Comparison of ENCODE assay signal across 9 cellular contexts in the genomic region with DNA sequence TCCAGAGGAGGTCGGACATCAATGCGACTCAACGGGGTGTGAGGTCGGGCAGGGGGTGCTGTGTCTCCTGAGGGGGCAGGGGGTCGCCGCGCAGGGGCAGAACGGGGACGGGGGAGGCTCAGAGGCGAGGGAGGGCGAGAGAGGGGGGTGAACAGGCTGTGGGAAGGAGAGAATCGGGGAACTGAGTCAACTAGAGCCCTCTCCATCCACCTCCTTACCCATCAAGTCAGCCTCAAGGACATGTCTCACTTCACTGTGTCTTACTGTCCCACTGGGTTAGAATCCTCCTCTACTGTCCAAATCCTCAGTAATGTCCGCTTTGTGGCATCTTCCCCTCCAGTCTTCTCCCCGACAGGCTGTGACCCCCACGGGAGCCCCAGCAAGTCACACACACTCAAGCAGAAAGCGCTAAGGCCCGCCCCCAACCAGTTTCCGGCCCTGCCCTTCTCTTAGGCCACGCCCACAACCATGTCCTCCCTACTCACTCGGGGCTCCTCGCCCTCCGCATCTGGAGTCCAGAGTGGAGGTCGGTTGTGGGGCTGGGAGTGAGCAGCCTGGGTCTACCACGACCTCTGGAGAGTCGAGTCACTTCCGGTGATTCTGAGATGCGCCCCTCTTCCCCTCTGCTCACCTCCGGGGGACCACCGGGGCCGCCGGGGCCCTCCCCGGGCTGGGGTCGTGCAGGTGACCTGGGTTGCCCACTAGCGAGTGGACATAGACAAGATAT. TPM values are rescaled to one million over a fixed set of nuclear protein-coding genes. Genes with fewer than 3 reads are reported as not detected.
DNase-seq lines count a peak whose midpoint lies in the region; ATAC-seq and TF ChIP-seq lines count a peak whose summit lies in the region.
"Had no signal": no experiment of that assay in that cellular context is flagged by ENCODE, and none has a peak within 500 bp of the region (broad histone marks: within the 10 kb centered on the region; RNA-seq: fewer than 3 reads in every experiment).

No MANE protein-coding gene starts in this region.

- H3K4me1 ChIP-seq in spleen (peaks cover 0 to 10% (median 5%) of the 10 kb centered on the region in 6 donors), mesendoderm (ENCODE audit: control insufficient read depth, low read depth, low read length) (no peaks in the 10 kb centered on the region)

- H3K27ac ChIP-seq in spleen (peak overlapping the region in 5 of 8 donors; percentile 27 to 47 (median 46)), mesendoderm (ENCODE audit: low read depth, low read length) (no peak overlapping the region)

- no peaks in the 10 kb centered on the region for H3K27me3 ChIP-seq in spleen (replicated peaks in 1 of 7)
- H3K27me3 ChIP-seq in mesendoderm (ENCODE audit: insufficient read depth, low read length, poor library complexity), result no peaks in the 10 kb centered on the region

- no peak overlapping the region for H3K9ac ChIP-seq in mesendoderm (ENCODE audit: low read length)

- no peak overlapping the region for H2BK5ac ChIP-seq in mesendoderm (ENCODE audit: low read length)

- ATAC-seq in GM19324 (IDR thresholded peaks at IDR 0.05; ENCODE audit: low FRiP score, unreplicated experiment), result no peak

- intact Hi-C loops in spleen (cut with DNase I; ENCODE audit: low total_unique reads), result no loop called here

- no peak overlapping the region for H3K4me2 ChIP-seq in mesendoderm (ENCODE audit: low read length)

- H2AK5ac ChIP-seq in mesendoderm (ENCODE audit: low read length), result no peak overlapping the region

- no peak overlapping the region for H2BK15ac ChIP-seq in mesendoderm (replicated peaks; ENCODE audit: low read depth)

- WGBS in spleen, 5 donors, result 32 to 51% (median 34%) methylated on average over 29 to 34 of the region's 34 CpGs
- WGBS in mesendoderm (ENCODE audit: extremely low coverage, insufficient coverage, low lambda C conversion rate), result no CpG with 5 or more reads among the region's 34 CpGs

- peaks cover 7% of the 10 kb centered on the region for H3K4me1 Mint-ChIP-seq in activated naive CD8-positive, alpha-beta T cell (ENCODE audit: low read depth)

- H3K18ac ChIP-seq in mesendoderm (ENCODE audit: low read length), result no peak overlapping the region

- H3K9me3 Mint-ChIP-seq in activated naive CD8-positive, alpha-beta T cell (ENCODE audit: low read depth), result no peaks in the 10 kb centered on the region

- no peaks in the 10 kb centered on the region for H3K79me1 ChIP-seq in mesendoderm (ENCODE audit: low read length)

- H3K56ac ChIP-seq in mesendoderm (ENCODE audit: low read length), result no peak overlapping the region

- TF ChIP-seq CTCF in spleen (IDR thresholded peaks at IDR 0.05 in 8 of 11, conservative IDR thresholded peaks at IDR 0.05 in 3 of 11), result no peak

- no peak overlapping the region for H3K23ac ChIP-seq in mesendoderm (ENCODE audit: low read length)

- H3K27ac Mint-ChIP-seq in activated naive CD8-positive, alpha-beta T cell, result peak overlapping the region; percentile 87

- H3K36me3 Mint-ChIP-seq in activated naive CD8-positive, alpha-beta T cell, result no peaks in the 10 kb centered on the region

- peak; percentile 43 for TF ChIP-seq POLR2A in GM18526 (IDR thresholded peaks at IDR 0.05; ENCODE audit: extremely low read depth, insufficient read length)
- no peak for TF ChIP-seq POLR2A in spleen (IDR thresholded peaks at IDR 0.05)

- no peak overlapping the region for H2BK120ac ChIP-seq in mesendoderm (ENCODE audit: low read depth, low read length)

- no peak overlapping the region for H3K4ac ChIP-seq in mesendoderm (ENCODE audit: low read depth, low read length)

- H3K36me3 ChIP-seq in spleen (no peaks in the 10 kb centered on the region), mesendoderm (ENCODE audit: control insufficient read depth, insufficient read depth, low read length) (no peaks in the 10 kb centered on the region)

- peak overlapping the region; percentile 97 for H3K4me3 Mint-ChIP-seq in activated naive CD8-positive, alpha-beta T cell

- no peak overlapping the region for H4K8ac ChIP-seq in mesendoderm (ENCODE audit: low read depth, low read length)

- peak overlapping the region in 7 of 8 donors; percentile 3 to 61 (median 28) for H3K4me3 ChIP-seq in spleen
- no peak overlapping the region for H3K4me3 ChIP-seq in mesendoderm (ENCODE audit: low read length)

- no peak overlapping the region for H4K5ac ChIP-seq in mesendoderm (ENCODE audit: low read length)

- no peaks in the 10 kb centered on the region for H3K9me3 ChIP-seq in spleen

- no peaks in the 10 kb centered on the region for H3K27me3 Mint-ChIP-seq in activated naive CD8-positive, alpha-beta T cell

- H3K79me2 ChIP-seq in mesendoderm (ENCODE audit: control insufficient read depth, insufficient read depth, low read length), result no peaks in the 10 kb centered on the region

- DNase-seq in T follicular helper cell (ENCODE audit: low read depth) (peak; percentile 73), spleen (peak; percentile 93), HK-2 (ENCODE audit: unreplicated experiment) (no peak), NCI-H1105 (lab: John Stamatoyannopoulos, UW) (no peak), mesendoderm (no peak)

RNA-seq across cellular contexts. Expression of a gene that starts 9.3 kb away (rescaled TPM):
- 10 to 100 TPM in 6 of 7 donors, 1 to 10 TPM in 1; 8.6 to 24.2 (median 16.0) TPM for total RNA-seq in spleen
- polyA plus RNA-seq in spleen, result 10 to 100 TPM; 12.2 to 20.6 (median 13.8) TPM
- 4.9 TPM for polyA plus RNA-seq in mesendoderm (2013, experiment 1 of 2)
- 4.6 TPM for polyA plus RNA-seq in mesendoderm (2013, experiment 2 of 2)

RNA-seq across cellular contexts. Expression of a gene that starts 13.1 kb away (rescaled TPM):
- 10 to 100 TPM; 30.2 to 74.2 (median 47.6) TPM for total RNA-seq in spleen
- 10 to 100 TPM; 18.5 to 54.5 (median 21.5) TPM for polyA plus RNA-seq in spleen
- 32.5 TPM for polyA plus RNA-seq in mesendoderm (2013, experiment 1 of 2)
- 33.4 TPM for polyA plus RNA-seq in mesendoderm (2013, experiment 2 of 2)

RNA-seq across cellular contexts. Expression of a gene that starts 22.9 kb away (rescaled TPM):
- 10 to 100 TPM in 3 of 7 donors, 1 to 10 TPM in 4; 2.4 to 14.7 (median 8.1) TPM for total RNA-seq in spleen
- polyA plus RNA-seq in spleen, result 10 to 100 TPM; 10.1 to 16.5 (median 11.2) TPM
- 1.5 TPM for polyA plus RNA-seq in mesendoderm (2013, experiment 1 of 2)
- 1.2 TPM for polyA plus RNA-seq in mesendoderm (2013, experiment 2 of 2)
- total RNA-seq: HT1080 had no signal

RNA-seq across cellular contexts. Expression of a gene that starts 39.4 kb away (rescaled TPM):
- total RNA-seq in spleen, result 1 to 10 TPM in 3 of 7 donors, under 1 TPM in 3, not detected in 1; 0.34 to 5.0 (median 1.3) TPM
- polyA plus RNA-seq in spleen, result under 1 TPM in 2 of 3 donors, not detected in 1; 0.14 to 0.32 TPM
- polyA plus RNA-seq in mesendoderm (2013, experiment 1 of 2), result 0.31 TPM
- polyA plus RNA-seq in mesendoderm (2013, experiment 2 of 2), result 0.21 TPM
- total RNA-seq: HT1080 had no signal

RNA-seq across cellular contexts. Expression of a gene that starts 41.0 kb away (rescaled TPM):
- 100 to 1,000 TPM; 217 to 321 (median 268) TPM for total RNA-seq in spleen
- 100 to 1,000 TPM in 1 of 3 donors, 10 to 100 TPM in 2; 67.6 to 125 (median 72.4) TPM for polyA plus RNA-seq in spleen
- polyA plus RNA-seq in mesendoderm (2013, experiment 1 of 2), result 53.7 TPM
- 51.7 TPM for polyA plus RNA-seq in mesendoderm (2013, experiment 2 of 2)

Comparison
In these comparisons a context has a peak if more than half of its experiments do, and no peak if none do; other contexts are left out.
1. DNase-seq: peak in T follicular helper cell (single experiment) and spleen (single experiment); none in HK-2 (single experiment), NCI-H1105 (single experiment) and mesendoderm (single experiment).